20 cellular contexts compared by ENCODE assay signal in the genomic region with DNA sequence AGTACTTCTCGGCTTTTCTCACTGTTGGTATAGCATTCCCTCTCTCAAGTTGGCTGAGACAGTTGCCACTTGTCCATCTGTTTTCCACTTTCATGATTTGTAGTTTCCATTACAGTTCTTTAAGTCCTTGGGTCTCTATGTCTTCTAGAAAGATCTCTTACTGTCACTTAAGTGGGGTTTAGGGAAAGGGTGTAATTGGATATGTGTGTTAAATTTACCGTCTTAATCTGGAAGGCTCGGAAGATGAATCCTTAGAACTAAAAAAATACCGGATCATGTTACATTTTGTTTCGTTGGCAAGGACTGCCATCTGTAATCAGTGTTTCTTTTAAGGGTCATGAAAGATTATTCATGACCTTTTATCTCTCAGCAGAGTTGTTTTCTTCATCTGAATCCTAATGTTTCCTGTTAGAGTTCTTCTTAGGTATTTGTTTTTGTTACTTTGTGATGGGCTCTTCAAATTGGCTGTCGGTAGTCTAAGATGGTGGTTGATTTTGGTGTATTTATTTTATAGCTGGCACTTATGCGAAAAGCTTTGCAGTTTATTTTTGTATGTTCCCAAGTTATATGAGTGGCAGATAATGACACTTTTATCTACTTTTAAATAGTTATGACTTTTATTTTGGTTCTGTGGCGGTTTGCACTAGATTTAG. TPM values are rescaled to one million over a fixed set of nuclear protein-coding genes. Genes with fewer than 3 reads are reported as not detected.
A peak's percentile ranks its signal among the peaks of the same experiment; 100 is the strongest.
DNase-seq lines count a peak whose midpoint lies in the region; FAIRE-seq and TF ChIP-seq lines count a peak whose summit lies in the region.
"Had no signal": no experiment of that assay in that cellular context is flagged by ENCODE, and none has a peak within 500 bp of the region (broad histone marks: within the 10 kb centered on the region; RNA-seq: fewer than 3 reads in every experiment).

No MANE protein-coding gene starts in this region.

- no peak overlapping the region for H3K4me2 ChIP-seq in PC-9

- H3K4me3 Mint-ChIP-seq in nephron progenitor cell: peak overlapping the region; percentile 57
- no peak overlapping the region for H3K4me3 Mint-ChIP-seq in activated CD4-positive, alpha-beta memory T cell treated with anti-CD3 and anti-CD28 coated beads for 36 hours

- intact Hi-C loops in adrenal gland (cut with DNase I) (no loop called here), PC-9 (cut with micrococcal nuclease; ENCODE audit: unreplicated experiment) (loop anchor here (10.0 kb wide), 1 partner anchor 1461 kb away; the partner anchor contains the start of genes MKKS and SLX4IP)
- intact Hi-C loops in activated CD4-positive, alpha-beta memory T cell treated with anti-CD3 and anti-CD28 coated beads for 36 hours (cut with micrococcal nuclease): no loop called here

- H3K9me3 ChIP-seq in adrenal gland (replicated peaks in 1 of 3) (no peaks in the 10 kb centered on the region), PC-9 (ENCODE audit: insufficient read depth, low read depth) (no peaks in the 10 kb centered on the region)
- H3K9me3 ChIP-seq: tibial nerve had no signal

- H3K36me3 ChIP-seq in ACC112 (ENCODE audit: insufficient read depth, low read length) (no peaks in the 10 kb centered on the region), adrenal gland (replicated peaks in 1 of 2) (no peaks in the 10 kb centered on the region), PC-9 (ENCODE audit: low read depth) (no peaks in the 10 kb centered on the region)
- H3K36me3 ChIP-seq: tibial nerve had no signal

- H2AFZ ChIP-seq in ACC112 (ENCODE audit: low read length, unreplicated experiment) (peak overlapping the region; percentile 87), PC-9 (no peak overlapping the region)

- H3K9me2 ChIP-seq in PC-9 (ENCODE audit: insufficient read depth): no peaks in the 10 kb centered on the region; the same call in 1 of the 2 replicates

- peak overlapping the region; percentile 89 for H3K27ac Mint-ChIP-seq in nephron progenitor cell
- H3K27ac Mint-ChIP-seq in activated CD4-positive, alpha-beta memory T cell treated with anti-CD3 and anti-CD28 coated beads for 36 hours: no peak overlapping the region

- peak overlapping the region; percentile 47; the same call in 1 of the 2 replicates for H3K4me3 ChIP-seq in ACC112 (ENCODE audit: low read depth, low read length)
- peak overlapping the region in 1 of 4 donors; percentile 25 for H3K4me3 ChIP-seq in adrenal gland
- no peak overlapping the region for H3K4me3 ChIP-seq in PC-9
- H3K4me3 ChIP-seq: tibial nerve had no signal

- DNase-seq in LHCN-M2 (ENCODE audit: low read depth) (peak; percentile 49), adrenal gland (no peak), nephron progenitor cell (no peak), PC-9 (no peak), GM19239 (ENCODE audit: insufficient read length, low spot score) (no peak)
- no peak for DNase-seq in activated CD4-positive, alpha-beta memory T cell treated with anti-CD3 and anti-CD28 coated beads for 36 hours
- no peak for DNase-seq in stimulated activated CD4-positive, alpha-beta T cell treated with anti-CD3 and anti-CD28 coated beads, Interleukin-2, amount 100 ng/mL, for 48 hours
- DNase-seq: activated CD8-positive, alpha-beta memory T cell treated with anti-CD3 and anti-CD28 coated beads for 24 hours; aorta; hippocampal formation; Karpas-422; left colon; naive B cell; NCI-H1694; retina; stimulated activated CD8-positive, alpha-beta memory T cell treated with anti-CD3 and anti-CD28 coated beads, Interleukin-4, amount 100 ng/mL, for 48 hours had no signal

- H3K27ac ChIP-seq in ACC112 (ENCODE audit: low read depth, low read length): no peak overlapping the region
- peak overlapping the region; percentile 1 to 74 (median 46) for H3K27ac ChIP-seq in adrenal gland
- no peak overlapping the region for H3K27ac ChIP-seq in PC-9
- H3K27ac ChIP-seq: tibial nerve had no signal

- WGBS in adrenal gland, 4 donors: 24 to 37% (median 28%) methylated on average over 8 of the region's 8 CpGs

- peaks cover 10% of the 10 kb centered on the region for H3K9me3 Mint-ChIP-seq in nephron progenitor cell
- H3K9me3 Mint-ChIP-seq in activated CD4-positive, alpha-beta memory T cell treated with anti-CD3 and anti-CD28 coated beads for 36 hours: no peaks in the 10 kb centered on the region

- H3K27me3 ChIP-seq in ACC112 (ENCODE audit: insufficient read depth, low read length) (no peaks in the 10 kb centered on the region), adrenal gland (no peaks in the 10 kb centered on the region), PC-9 (ENCODE audit: insufficient read depth, low read depth) (no peaks in the 10 kb centered on the region)
- H3K27me3 ChIP-seq: tibial nerve had no signal

- FAIRE-seq in GM19239 (lab: Jason Lieb, UNC): no peak
- FAIRE-seq: GM12892, TTC549 had no signal

- BruUV-seq in PC-9 (replicated peaks; lab: Mats Ljungman, UMichigan): no TSS peak

- H4K20me1 ChIP-seq in PC-9 (ENCODE audit: insufficient read depth): peaks cover 6% of the 10 kb centered on the region; the same call in 1 of the 2 replicates

- TF ChIP-seq CTCF in adrenal gland (IDR thresholded peaks at IDR 0.05): no peak
- TF ChIP-seq CTCF in nephron progenitor cell (IDR thresholded peaks at IDR 0.05): no peak
- no peak for TF ChIP-seq CTCF in PC-9 (conservative IDR thresholded peaks at IDR 0.05)

- CTCF ChIA-PET in PC-9 (lab: Charles Lee): no interaction called here
- CTCF ChIA-PET in activated CD4-positive, alpha-beta memory T cell treated with anti-CD3 and anti-CD28 coated beads for 36 hours (lab: Charles Lee): no interaction called here

- peaks cover 9% of the 10 kb centered on the region; the same call in 1 of the 2 replicates for H3F3A ChIP-seq in PC-9 (ENCODE audit: insufficient read depth, low read depth)

- TF ChIP-seq POLR2A in adrenal gland (IDR thresholded peaks at IDR 0.05): no peak

- peaks cover 5% of the 10 kb centered on the region for H3K27me3 Mint-ChIP-seq in nephron progenitor cell (ENCODE audit: low read depth, poor library complexity)
- peaks cover 13% of the 10 kb centered on the region for H3K27me3 Mint-ChIP-seq in activated CD4-positive, alpha-beta memory T cell treated with anti-CD3 and anti-CD28 coated beads for 36 hours
- H3K27me3 Mint-ChIP-seq: naive B cell had no signal

- H3K4me1 Mint-ChIP-seq in nephron progenitor cell: peaks cover 68% of the 10 kb centered on the region
- H3K4me1 Mint-ChIP-seq in activated CD4-positive, alpha-beta memory T cell treated with anti-CD3 and anti-CD28 coated beads for 36 hours (ENCODE audit: low read depth): peaks cover 5% of the 10 kb centered on the region

- POLR2A ChIA-PET in PC-9 (lab: Charles Lee; ENCODE audit: unreplicated experiment): no interaction called here
- POLR2A ChIA-PET in activated CD4-positive, alpha-beta memory T cell treated with anti-CD3 and anti-CD28 coated beads for 36 hours (lab: Charles Lee): no interaction called here

- H3K36me3 Mint-ChIP-seq in nephron progenitor cell (ENCODE audit: low read depth): peaks cover 55% of the 10 kb centered on the region
- H3K36me3 Mint-ChIP-seq in activated CD4-positive, alpha-beta memory T cell treated with anti-CD3 and anti-CD28 coated beads for 36 hours: peaks cover 1% of the 10 kb centered on the region
- H3K36me3 Mint-ChIP-seq: naive B cell had no signal

- H3K4me1 ChIP-seq in ACC112 (ENCODE audit: control insufficient read depth, insufficient read depth, low read length, unreplicated experiment): peaks cover 17% of the 10 kb centered on the region
- H3K4me1 ChIP-seq in adrenal gland (replicated peaks in 1 of 2): peaks cover 33 to 55% of the 10 kb centered on the region in 2 donors
- H3K4me1 ChIP-seq in PC-9 (replicated peaks; ENCODE audit: insufficient read depth): peaks cover 18% of the 10 kb centered on the region

- peaks cover 74% of the 10 kb centered on the region for H3K79me2 ChIP-seq in ACC112 (ENCODE audit: control insufficient read depth, insufficient read depth, low read length, unreplicated experiment)
- H3K79me2 ChIP-seq in PC-9 (ENCODE audit: low read depth): peaks cover 90% of the 10 kb centered on the region

RNA-seq across cellular contexts. Expression of gene BTBD3, which starts 21.7 kb away (rescaled TPM):
- total RNA-seq in LHCN-M2 (2014; rRNA removed): 18.9 and 21.7 TPM in 2 replicates
- polyA plus RNA-seq in LHCN-M2 (2012): 6.6 TPM
- 10 to 100 TPM; 32.1 to 75.7 (median 50.0) TPM for total RNA-seq in adrenal gland
- polyA plus RNA-seq in adrenal gland: 10 to 100 TPM; 18.2 to 50.7 (median 18.5) TPM
- 17.6 and 19.6 TPM in 2 replicates for total RNA-seq in PC-9 (2021)
- total RNA-seq in activated CD4-positive, alpha-beta memory T cell treated with anti-CD3 and anti-CD28 coated beads for 36 hours: 1 to 10 TPM; 1.9 to 2.0 TPM

Comparison
In these comparisons a context has a peak if more than half of its experiments do, and no peak if none do; other contexts are left out.
1. H3K27ac ChIP-seq: peak in adrenal gland (5 of 5); none in ACC112 (single experiment) and PC-9 (single experiment).